Comparison of ENCODE assay signal across 8 cellular contexts in the genomic region with DNA sequence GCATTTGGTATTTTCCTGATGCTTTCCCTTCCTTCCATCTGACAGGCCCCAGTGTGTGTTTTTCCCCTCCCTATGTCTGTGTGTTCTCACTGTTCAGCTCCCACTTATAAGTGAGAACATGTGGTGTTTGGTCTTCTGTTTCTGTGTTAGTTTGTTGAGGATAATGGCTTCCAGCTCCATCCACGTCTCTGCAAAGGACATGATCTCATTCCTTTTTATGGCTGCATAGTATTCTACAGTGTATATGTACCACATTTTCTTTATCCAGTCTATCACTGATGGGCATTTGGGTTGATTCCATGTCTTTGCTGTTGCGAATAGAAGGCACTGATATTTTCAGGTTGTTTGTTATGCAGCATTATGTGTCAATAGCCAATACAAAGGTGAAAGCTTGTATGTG. TPM values are rescaled to one million over a fixed set of nuclear protein-coding genes. Genes with fewer than 3 reads are reported as not detected.
"Had no signal": no experiment of that assay in that cellular context is flagged by ENCODE, and none has a peak within 500 bp of the region (broad histone marks: within the 10 kb centered on the region; RNA-seq: fewer than 3 reads in every experiment).

No MANE protein-coding gene starts in this region.

RNA-seq across cellular contexts. Expression of a gene that starts 42.3 kb away (rescaled TPM):
- total RNA-seq: naive thymus-derived CD4-positive, alpha-beta T cell; naive thymus-derived CD8-positive, alpha-beta T cell; natural killer cell; natural killer cell treated with Interleukin-12 subunit alpha and Interleukin-12 subunit beta and Interleukin-15 and Interleukin-18, amount 100 ng/mL, for 72 hours; progenitor cell of endocrine pancreas; pulmonary artery endothelial cell; right lobe of liver; spleen had no signal
